22 cellular contexts compared by ENCODE assay signal in the genomic region with DNA sequence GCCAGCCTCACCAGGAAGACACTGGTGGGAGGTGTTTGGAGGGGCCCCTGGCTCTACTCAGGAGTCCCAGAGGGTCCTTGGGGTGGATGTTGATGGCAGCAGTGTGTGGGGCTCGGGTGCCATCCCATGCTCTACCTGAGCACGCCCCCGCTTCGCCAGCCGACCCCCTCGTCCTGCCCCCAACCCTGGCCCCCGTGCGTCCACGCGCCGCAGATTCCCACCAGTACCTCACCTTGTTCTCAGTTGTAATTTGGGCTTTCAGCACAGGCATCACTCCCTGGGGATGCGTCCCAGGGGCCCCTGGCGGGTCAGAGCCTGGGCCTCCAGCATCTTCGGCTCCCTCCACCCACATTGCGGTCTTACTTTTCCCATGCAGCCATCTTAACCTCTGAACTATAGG.
"Had no signal": no experiment of that assay in that cellular context is flagged by ENCODE, and none has a peak within 500 bp of the region (broad histone marks: within the 10 kb centered on the region; RNA-seq: fewer than 3 reads in every experiment).

No MANE protein-coding gene starts in this region.

- ATAC-seq: HepG2, SK-N-SH treated with all-trans-retinoic acid at 6 μM for 48 hours had no signal

- DNase-seq: IMR-90, Karpas-422, KG1, MG63, NCI-H1092, NCI-H1105 treated with DMSO at 0.1 percent for 48 hours, NCI-H1417 treated with DMSO at 0.1 percent for 48 hours, NCI-H146, NCI-H1694 treated with DMSO at 0.1 percent for 48 hours, NCI-H1930, NCI-H2081, NCI-H2107, NCI-H2227 treated with DMSO at 0.1 percent for 48 hours, NCI-H510A, NCI-H524 treated with DMSO at 0.1 percent for 48 hours, NCI-H69, NCI-H774, RPMI8226, SHP77 treated with DMSO at 0.1 percent for 48 hours, SJCRH30 had no signal

- H3K9me3 ChIP-seq: MG63, SJCRH30 had no signal

- H3K4me3 ChIP-seq: MG63, SJCRH30 had no signal

- H3K27me3 ChIP-seq: SJCRH30 had no signal

- H3K36me3 ChIP-seq: MG63, SJCRH30 had no signal

- H3K27ac ChIP-seq: SJCRH30 had no signal

- H3K4me1 ChIP-seq: SJCRH30 had no signal
